In the genomic region with DNA sequence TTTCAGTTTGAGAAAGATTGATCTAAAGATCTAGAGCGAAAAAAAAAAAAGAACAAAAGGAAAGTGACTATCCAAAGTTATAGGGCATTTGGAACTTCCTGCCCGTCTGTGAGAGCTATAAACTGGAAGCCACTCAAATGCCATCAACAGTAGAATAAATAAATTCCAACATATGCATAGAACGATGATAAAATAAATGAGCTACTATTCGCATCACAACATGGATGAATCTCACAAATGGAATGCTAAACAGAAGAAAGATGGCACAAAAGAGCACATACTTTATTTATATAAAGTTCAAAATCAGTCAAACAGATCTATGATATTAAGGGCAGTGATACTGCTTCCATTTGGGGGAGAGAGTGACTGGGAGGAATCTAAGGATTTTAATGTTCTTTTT, we compare ENCODE assay signal across 32 cellular contexts.
"Had no signal": no experiment of that assay in that cellular context is flagged by ENCODE, and none has a peak within 500 bp of the region (broad histone marks: within the 10 kb centered on the region; RNA-seq: fewer than 3 reads in every experiment).

No MANE protein-coding gene starts in this region.

- H3K4me1 Mint-ChIP-seq: activated CD4-positive, alpha-beta T cell treated with anti-CD3 and anti-CD28 coated beads for 36 hours; activated CD4-positive, alpha-beta T cell treated with anti-CD3 and anti-CD28 coated beads, Interleukin-2, amount 10 ng/mL, durations not matched to agents 24 days and 14 days; activated CD8-positive, alpha-beta memory T cell treated with anti-CD3 and anti-CD28 coated beads, Interleukin-2, amount 10 ng/mL, durations not matched to agents 7 days and 5 days; activated naive CD4-positive, alpha-beta T cell treated with anti-CD3 and anti-CD28 coated beads, Interleukin-2, amount 10 ng/mL, durations not matched to agents 7 days and 5 days; activated naive CD8-positive, alpha-beta T cell treated with anti-CD3 and anti-CD28 coated beads, Interleukin-2, amount 10 ng/mL, durations not matched to agents 7 days and 5 days; central memory CD8-positive, alpha-beta T cell; T-helper 17 cell had no signal

- H3K4me3 ChIP-seq: esophagus muscularis mucosa, gastrocnemius medialis, heart left ventricle had no signal

- H3K27me3 Mint-ChIP-seq: activated naive CD4-positive, alpha-beta T cell treated with anti-CD3 and anti-CD28 coated beads, Interleukin-2, amount 10 ng/mL, durations not matched to agents 7 days and 5 days had no signal

- H3K4me1 ChIP-seq: foreskin keratinocyte, gastrocnemius medialis had no signal

- H3K36me3 ChIP-seq: brain microvascular endothelial cell, esophagus muscularis mucosa, gastrocnemius medialis, heart left ventricle had no signal

- H3K27me3 ChIP-seq: brain microvascular endothelial cell, esophagus muscularis mucosa, gastrocnemius medialis, heart left ventricle had no signal

- H3K9me3 ChIP-seq: esophagus muscularis mucosa, gastrocnemius medialis, heart left ventricle had no signal

- H3K27ac Mint-ChIP-seq: activated CD4-positive, alpha-beta memory T cell treated with anti-CD3 and anti-CD28 coated beads for 36 hours; activated CD4-positive, alpha-beta T cell treated with anti-CD3 and anti-CD28 coated beads for 36 hours; activated CD4-positive, alpha-beta T cell treated with anti-CD3 and anti-CD28 coated beads, Interleukin-2, amount 10 ng/mL, durations not matched to agents 24 days and 14 days; activated CD8-positive, alpha-beta memory T cell treated with anti-CD3 and anti-CD28 coated beads, Interleukin-2, amount 10 ng/mL, durations not matched to agents 7 days and 5 days; activated CD8-positive, alpha-beta T cell treated with anti-CD3 and anti-CD28 coated beads, Interleukin-2, amount 10 ng/mL, durations not matched to agents 7 days and 5 days; activated naive CD4-positive, alpha-beta T cell treated with anti-CD3 and anti-CD28 coated beads, Interleukin-2, amount 10 ng/mL, durations not matched to agents 7 days and 5 days; activated naive CD4-positive, alpha-beta T cell treated with anti-CD3 and anti-CD28 coated beads, Interleukin-2, amount 50 U/mL, for 72 hours; activated naive CD8-positive, alpha-beta T cell treated with anti-CD3 and anti-CD28 coated beads, Interleukin-2, amount 10 ng/mL, durations not matched to agents 7 days and 5 days; activated T-cell treated with anti-CD3 and anti-CD28 coated beads, Interleukin-2, amount 50 U/mL, for 72 hours; effector memory CD8-positive, alpha-beta T cell; T-helper 17 cell; T-helper 2 cell treated with Interferon-gamma antibody and Interleukin-4, amounts not matched to agents 5 μg/mL and 100 μg/mL, for 36 hours had no signal

- H3K36me3 Mint-ChIP-seq: activated CD4-positive, alpha-beta memory T cell treated with anti-CD3 and anti-CD28 coated beads for 36 hours; activated CD8-positive, alpha-beta memory T cell treated with anti-CD3 and anti-CD28 coated beads, Interleukin-2, amount 10 ng/mL, durations not matched to agents 7 days and 5 days; activated naive CD4-positive, alpha-beta T cell treated with anti-CD3 and anti-CD28 coated beads, Interleukin-2, amount 10 ng/mL, durations not matched to agents 7 days and 5 days; activated naive CD4-positive, alpha-beta T cell treated with anti-CD3 and anti-CD28 coated beads, Interleukin-2, amount 50 U/mL, for 72 hours; activated naive CD8-positive, alpha-beta T cell treated with anti-CD3 and anti-CD28 coated beads, Interleukin-2, amount 10 ng/mL, durations not matched to agents 7 days and 5 days had no signal

- H3K4me3 Mint-ChIP-seq: activated CD4-positive, alpha-beta memory T cell treated with anti-CD3 and anti-CD28 coated beads for 36 hours; activated CD4-positive, alpha-beta T cell treated with anti-CD3 and anti-CD28 coated beads for 36 hours; activated CD4-positive, alpha-beta T cell treated with anti-CD3 and anti-CD28 coated beads, Interleukin-2, amount 10 ng/mL, durations not matched to agents 24 days and 14 days; activated CD8-positive, alpha-beta memory T cell treated with anti-CD3 and anti-CD28 coated beads, Interleukin-2, amount 10 ng/mL, durations not matched to agents 7 days and 5 days; activated CD8-positive, alpha-beta T cell treated with anti-CD3 and anti-CD28 coated beads, Interleukin-2, amount 10 ng/mL, durations not matched to agents 7 days and 5 days; activated naive CD4-positive, alpha-beta T cell treated with anti-CD3 and anti-CD28 coated beads, Interleukin-2, amount 10 ng/mL, durations not matched to agents 7 days and 5 days; activated naive CD8-positive, alpha-beta T cell treated with anti-CD3 and anti-CD28 coated beads, Interleukin-2, amount 10 ng/mL, durations not matched to agents 7 days and 5 days; activated T-cell treated with anti-CD3 and anti-CD28 coated beads, Interleukin-2, amount 50 U/mL, for 72 hours; central memory CD8-positive, alpha-beta T cell; effector memory CD8-positive, alpha-beta T cell; T-helper 17 cell; T-helper 2 cell treated with Interferon-gamma antibody and Interleukin-4, amounts not matched to agents 5 μg/mL and 100 μg/mL, for 36 hours had no signal

- DNase-seq: activated CD4-positive, alpha-beta memory T cell treated with anti-CD3 and anti-CD28 coated beads for 36 hours; activated CD4-positive, alpha-beta T cell treated with anti-CD3 and anti-CD28 coated beads for 36 hours; activated CD4-positive, alpha-beta T cell treated with anti-CD3 and anti-CD28 coated beads, Interleukin-2, amount 10 ng/mL, durations not matched to agents 24 days and 14 days; activated CD4-positive, CD25-positive, alpha-beta regulatory T cell; activated CD4-positive, CD25-positive, alpha-beta regulatory T cell treated with anti-CD3 and anti-CD28 coated beads, Interleukin-2, amount 50 U/mL, for 72 hours; activated CD8-positive, alpha-beta memory T cell treated with anti-CD3 and anti-CD28 coated beads, Interleukin-2, amount 10 ng/mL, durations not matched to agents 7 days and 5 days; activated CD8-positive, alpha-beta memory T cell treated with anti-CD3 and anti-CD28 coated beads, Interleukin-2, amount 50 U/mL, for 4 hours; activated CD8-positive, alpha-beta T cell treated with anti-CD3 and anti-CD28 coated beads, Interleukin-2, amount 10 ng/mL, durations not matched to agents 7 days and 5 days; activated gamma-delta T cell; activated naive CD4-positive, alpha-beta T cell; activated naive CD4-positive, alpha-beta T cell treated with anti-CD3 and anti-CD28 coated beads, Interleukin-2, amount 10 ng/mL, durations not matched to agents 7 days and 5 days; activated naive CD8-positive, alpha-beta T cell treated with anti-CD3 and anti-CD28 coated beads, Interleukin-2, amount 10 ng/mL, durations not matched to agents 7 days and 5 days; activated T-cell treated with anti-CD3 and anti-CD28 coated beads, Interleukin-2, amount 50 U/mL, for 1 hour; activated T-cell treated with anti-CD3 and anti-CD28 coated beads, Interleukin-2, amount 50 U/mL, for 72 hours; amniotic stem cell; anterior cingulate cortex; brain microvascular endothelial cell; cortex of kidney; dermis blood vessel endothelial cell; effector CD4-positive, alpha-beta T cell; effector memory CD8-positive, alpha-beta T cell; erythroblast; foreskin keratinocyte; gastrocnemius medialis; glutamatergic neuron; heart left ventricle; T-helper 17 cell; T1000 had no signal

- H3K9me3 Mint-ChIP-seq: activated CD4-positive, alpha-beta memory T cell treated with anti-CD3 and anti-CD28 coated beads for 36 hours; activated CD4-positive, alpha-beta T cell treated with anti-CD3 and anti-CD28 coated beads, Interleukin-2, amount 10 ng/mL, durations not matched to agents 24 days and 14 days; activated naive CD4-positive, alpha-beta T cell treated with anti-CD3 and anti-CD28 coated beads, Interleukin-2, amount 10 ng/mL, durations not matched to agents 7 days and 5 days; activated naive CD4-positive, alpha-beta T cell treated with anti-CD3 and anti-CD28 coated beads, Interleukin-2, amount 50 U/mL, for 72 hours; activated naive CD8-positive, alpha-beta T cell treated with anti-CD3 and anti-CD28 coated beads, Interleukin-2, amount 10 ng/mL, durations not matched to agents 7 days and 5 days; activated T-cell treated with anti-CD3 and anti-CD28 coated beads, Interleukin-2, amount 50 U/mL, for 72 hours; central memory CD8-positive, alpha-beta T cell; effector memory CD8-positive, alpha-beta T cell; T-helper 2 cell treated with Interferon-gamma antibody and Interleukin-4, amounts not matched to agents 5 μg/mL and 100 μg/mL, for 36 hours had no signal

- ATAC-seq: activated CD4-positive, alpha-beta T cell treated with anti-CD3 and anti-CD28 coated beads for 36 hours; activated CD8-positive, alpha-beta memory T cell treated with anti-CD3 and anti-CD28 coated beads, Interleukin-2, amount 10 ng/mL, durations not matched to agents 7 days and 5 days; activated CD8-positive, alpha-beta T cell treated with anti-CD3 and anti-CD28 coated beads, Interleukin-2, amount 10 ng/mL, durations not matched to agents 7 days and 5 days; activated naive CD4-positive, alpha-beta T cell treated with anti-CD3 and anti-CD28 coated beads, Interleukin-2, amount 50 U/mL, for 72 hours; activated T-cell treated with anti-CD3 and anti-CD28 coated beads, Interleukin-2, amount 50 U/mL, for 72 hours; effector memory CD8-positive, alpha-beta T cell; foreskin keratinocyte; gastrocnemius medialis; heart left ventricle; T-helper 17 cell had no signal
